In the genomic region with DNA sequence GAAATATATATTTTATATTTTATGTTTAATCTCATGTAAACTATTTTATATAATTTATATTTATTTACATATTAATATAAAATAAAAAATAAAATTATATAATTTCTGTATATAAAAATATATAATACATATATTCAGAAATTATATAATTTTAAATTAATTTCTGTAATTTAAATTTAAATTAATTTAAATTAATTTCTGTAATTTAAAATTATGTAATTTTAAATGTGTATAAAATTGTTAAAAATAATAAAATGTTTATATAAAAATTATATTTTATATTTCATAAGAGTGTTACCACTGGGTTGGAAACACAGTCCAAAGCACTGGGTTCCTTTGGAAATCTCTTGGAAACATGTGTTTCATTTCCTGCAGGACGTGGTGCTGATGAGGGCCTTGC, we compare ENCODE assay signal across 27 cellular contexts.
"Had no signal": no experiment of that assay in that cellular context is flagged by ENCODE, and none has a peak within 500 bp of the region (broad histone marks: within the 10 kb centered on the region; RNA-seq: fewer than 3 reads in every experiment).

No MANE protein-coding gene starts in this region.

- DNase-seq: activated CD4-positive, alpha-beta T cell treated with anti-CD3 and anti-CD28 coated beads for 36 hours; activated CD4-positive, alpha-beta T cell treated with anti-CD3 and anti-CD28 coated beads, Interleukin-2, amount 10 ng/mL, durations not matched to agents 7 days and 5 days; activated CD4-positive, alpha-beta T cell treated with anti-CD3 and anti-CD28 coated beads, Interleukin-2, amount 50 U/mL, for 48 hours; activated CD8-positive, alpha-beta T cell treated with anti-CD3 and anti-CD28 coated beads, Interleukin-2, amount 10 ng/mL, durations not matched to agents 7 days and 5 days; activated gamma-delta T cell; activated naive CD4-positive, alpha-beta T cell treated with Interleukin-2 at 50 U/mL for 16 hours; activated T-cell treated with anti-CD3 and anti-CD28 coated beads, Interleukin-2, amount 50 U/mL, for 24 hours; adrenal gland; body of pancreas; NCI-H1092 treated with DMSO at 0.1 percent for 48 hours; NCI-H1417; NCI-H146; NCI-H187; NCI-H2029 treated with DMSO at 0.1 percent for 48 hours; NCI-H2107; NCI-H2171; NCI-H510A; NCI-H526; NCI-H748 treated with DMSO at 0.1 percent for 48 hours; Peyer's patch; SIG-M5; T-cell; T-helper 17 cell had no signal

- H3K36me3 ChIP-seq: adrenal gland, breast epithelium, Peyer's patch had no signal

- H3K4me3 ChIP-seq: adrenal gland, body of pancreas, breast epithelium, K562, Peyer's patch had no signal

- H3K27ac ChIP-seq: adrenal gland, body of pancreas, breast epithelium, Peyer's patch, RWPE1 had no signal

- FAIRE-seq: astrocyte, K562 had no signal

- H3K9me3 ChIP-seq: adrenal gland, body of pancreas, breast epithelium, Peyer's patch had no signal

- H3K4me1 ChIP-seq: adrenal gland, body of pancreas, breast epithelium, Peyer's patch had no signal
